ENCODE assay signal across 20 cellular contexts in genomic region chr19:3426433-3426832, GRCh38. TPM values are rescaled to one million over a fixed set of nuclear protein-coding genes. Genes with fewer than 3 reads are reported as not detected.
DNase-seq lines count a peak whose midpoint lies in the region; ATAC-seq and TF ChIP-seq lines count a peak whose summit lies in the region.
"Had no signal": no experiment of that assay in that cellular context is flagged by ENCODE, and none has a peak within 500 bp of the region (broad histone marks: within the 10 kb centered on the region; RNA-seq: fewer than 3 reads in every experiment).

No MANE protein-coding gene starts in this region.

- peak overlapping the region; percentile 28 to 57 for H3K27ac ChIP-seq in liver (ENCODE audit: low read depth in 1 of 2, low read length in 2 of 2)
- peak overlapping the region in 1 of 3 donors; percentile 95 for H3K27ac ChIP-seq in right lobe of liver
- H3K27ac ChIP-seq in breast epithelium = peak overlapping the region; percentile 33 to 54
- H3K27ac ChIP-seq in vagina = peak overlapping the region; percentile 94

- H3K27ac Mint-ChIP-seq in osteocyte (ENCODE audit: unreplicated experiment) (peak overlapping the region; percentile 19), endothelial cell (ENCODE audit: unreplicated experiment) (no peak overlapping the region)
- H3K27ac Mint-ChIP-seq in stimulated activated naive B cell treated with anti-CD40 and anti-IgM and Interleukin-4, amounts not matched to agents 10 μg/mL and 1 μg/mL and 100 μg/mL, for 72 hours = no peak overlapping the region

- DNase-seq in right lobe of liver (no peak), breast epithelium (ENCODE audit: low spot score in 2 of 2) (no peak), osteocyte (ENCODE audit: extremely low spot score, unreplicated experiment) (no peak), vagina (ENCODE audit: extremely low spot score in 2 of 2) (no peak), occipital lobe (lab: John Stamatoyannopoulos, UW) (no peak), endothelial cell (ENCODE audit: low spot score) (no peak)
- no peak for DNase-seq in stimulated activated naive B cell treated with anti-CD40 and anti-IgM and Interleukin-4, amounts not matched to agents 10 μg/mL and 1 μg/mL and 100 μg/mL, for 72 hours
- DNase-seq: C1 segment of cervical spinal cord; CD8-positive, alpha-beta memory T cell; DMS79; NCI-H1105 treated with DMSO at 0.1 percent for 48 hours; NCI-H1694; NCI-H2081 treated with DMSO at 0.1 percent for 48 hours; NCI-H446 treated with DMSO at 0.1 percent for 48 hours; NCI-H69 had no signal

- H3K27me3 ChIP-seq in liver (ENCODE audit: control insufficient read depth in 4 of 4, insufficient read depth in 4 of 4, low read length in 3 of 4) (no peaks in the 10 kb centered on the region), right lobe of liver (no peaks in the 10 kb centered on the region), breast epithelium (no peaks in the 10 kb centered on the region), vagina (no peaks in the 10 kb centered on the region)

- no peak overlapping the region for H3K9ac ChIP-seq in liver (ENCODE audit: low read depth in 1 of 2, low read length in 2 of 2)

- H3K9me3 Mint-ChIP-seq in osteocyte (ENCODE audit: unreplicated experiment) (no peaks in the 10 kb centered on the region), endothelial cell (ENCODE audit: unreplicated experiment) (no peaks in the 10 kb centered on the region)
- H3K9me3 Mint-ChIP-seq in stimulated activated naive B cell treated with anti-CD40 and anti-IgM and Interleukin-4, amounts not matched to agents 10 μg/mL and 1 μg/mL and 100 μg/mL, for 72 hours = peaks cover 0 to 1% of the 10 kb centered on the region in 2 donors
- H3K9me3 Mint-ChIP-seq: CD8-positive, alpha-beta memory T cell had no signal

- H3K4me3 Mint-ChIP-seq in osteocyte (ENCODE audit: unreplicated experiment) (no peak overlapping the region), endothelial cell (ENCODE audit: unreplicated experiment) (no peak overlapping the region)
- H3K4me3 Mint-ChIP-seq in stimulated activated naive B cell treated with anti-CD40 and anti-IgM and Interleukin-4, amounts not matched to agents 10 μg/mL and 1 μg/mL and 100 μg/mL, for 72 hours = no peak overlapping the region
- H3K4me3 Mint-ChIP-seq: CD8-positive, alpha-beta memory T cell had no signal

- 94% methylated on average over 9 of the region's 9 CpGs for WGBS in liver
- 90% methylated on average over 6 of the region's 9 CpGs for WGBS in right lobe of liver (ENCODE audit: insufficient coverage, low coverage, low lambda C conversion rate, missing lambda C conversion rate)

- no peaks in the 10 kb centered on the region for H3K27me3 Mint-ChIP-seq in osteocyte (ENCODE audit: unreplicated experiment)
- H3K27me3 Mint-ChIP-seq in stimulated activated naive B cell treated with anti-CD40 and anti-IgM and Interleukin-4, amounts not matched to agents 10 μg/mL and 1 μg/mL and 100 μg/mL, for 72 hours = no peaks in the 10 kb centered on the region
- H3K27me3 Mint-ChIP-seq in endothelial cell (ENCODE audit: unreplicated experiment) = peaks cover 5% of the 10 kb centered on the region
- H3K27me3 Mint-ChIP-seq: CD8-positive, alpha-beta memory T cell had no signal

- H3K36me3 ChIP-seq in liver (ENCODE audit: control insufficient read depth in 4 of 4, insufficient read depth in 3 of 4, low read depth in 1 of 4, low read length in 3 of 4) (peaks cover 0 to 5% (median 2%) of the 10 kb centered on the region in 4 donors), right lobe of liver (peaks cover 0 to 5% (median 3%) of the 10 kb centered on the region in 4 donors), breast epithelium (no peaks in the 10 kb centered on the region), vagina (peaks cover 0 to 24% of the 10 kb centered on the region in 2 donors)

- H3K4me1 ChIP-seq in liver (ENCODE audit: control insufficient read depth in 4 of 4, insufficient read depth in 4 of 4, low read length in 3 of 4) (peaks cover 16 to 67% (median 29%) of the 10 kb centered on the region in 4 donors), right lobe of liver (peaks cover 0 to 53% (median 26%) of the 10 kb centered on the region in 4 donors), breast epithelium (peaks cover 6 to 18% of the 10 kb centered on the region in 2 donors), vagina (peaks cover 50% of the 10 kb centered on the region)

- H3K9me3 ChIP-seq in liver (ENCODE audit: control insufficient read depth in 4 of 4, low read length in 3 of 4) = no peaks in the 10 kb centered on the region
- no peaks in the 10 kb centered on the region for H3K9me3 ChIP-seq in right lobe of liver
- no peaks in the 10 kb centered on the region for H3K9me3 ChIP-seq in breast epithelium
- H3K9me3 ChIP-seq in vagina = no peaks in the 10 kb centered on the region

- H3K4me1 Mint-ChIP-seq in osteocyte (ENCODE audit: unreplicated experiment) (peaks cover 20% of the 10 kb centered on the region), endothelial cell (ENCODE audit: unreplicated experiment) (peaks cover 7% of the 10 kb centered on the region)
- H3K4me1 Mint-ChIP-seq in stimulated activated naive B cell treated with anti-CD40 and anti-IgM and Interleukin-4, amounts not matched to agents 10 μg/mL and 1 μg/mL and 100 μg/mL, for 72 hours = peaks cover 13 to 34% of the 10 kb centered on the region in 2 donors
- H3K4me1 Mint-ChIP-seq: CD8-positive, alpha-beta memory T cell had no signal

- TF ChIP-seq POLR2A in right lobe of liver (IDR thresholded peaks at IDR 0.05) (no peak), breast epithelium (IDR thresholded peaks at IDR 0.05) (no peak), vagina (IDR thresholded peaks at IDR 0.05) (no peak)

- ATAC-seq in right lobe of liver = no peak
- no peak for ATAC-seq in stimulated activated naive B cell treated with anti-CD40 and anti-IgM and Interleukin-4, amounts not matched to agents 10 μg/mL and 1 μg/mL and 100 μg/mL, for 72 hours (replicated peaks)
- ATAC-seq: Panc1 had no signal

- peaks cover 3% of the 10 kb centered on the region for H3K36me3 Mint-ChIP-seq in osteocyte (ENCODE audit: unreplicated experiment)
- peaks cover 12 to 18% of the 10 kb centered on the region in 2 donors for H3K36me3 Mint-ChIP-seq in stimulated activated naive B cell treated with anti-CD40 and anti-IgM and Interleukin-4, amounts not matched to agents 10 μg/mL and 1 μg/mL and 100 μg/mL, for 72 hours
- no peaks in the 10 kb centered on the region for H3K36me3 Mint-ChIP-seq in endothelial cell (ENCODE audit: low read depth, unreplicated experiment)

- TF ChIP-seq CTCF in liver (IDR thresholded peaks at IDR 0.05; ENCODE audit: low read depth, low read length, missing input control) (no peak), right lobe of liver (IDR thresholded peaks at IDR 0.05) (no peak), breast epithelium (IDR thresholded peaks at IDR 0.05) (no peak), osteocyte (IDR thresholded peaks at IDR 0.05) (no peak), vagina (IDR thresholded peaks at IDR 0.05) (no peak), endothelial cell (IDR thresholded peaks at IDR 0.05; ENCODE audit: unreplicated experiment) (no peak)

- no peak for TF ChIP-seq RAD21 in liver (IDR thresholded peaks at IDR 0.05)

- intact Hi-C loops in right lobe of liver (cut with DNase I) = loop anchor here (10.0 kb wide), 2 partner anchors 52 to 62 kb away; partner anchors contain the start of gene NFIC (in 1 of the 2)
- intact Hi-C loops in breast epithelium (cut with DNase I; ENCODE audit: low total_unique reads) = no loop called here
- intact Hi-C loops in vagina (cut with DNase I) = loop anchor here (10.0 kb wide), 1 partner anchor 92 kb away; no protein-coding TSS in a partner anchor

- no peak overlapping the region for H3K4me3 ChIP-seq in liver (ENCODE audit: low read depth in 1 of 3, low read length in 3 of 3)
- H3K4me3 ChIP-seq in right lobe of liver = no peak overlapping the region
- H3K4me3 ChIP-seq in breast epithelium = no peak overlapping the region
- H3K4me3 ChIP-seq in vagina = no peak overlapping the region

TF ChIP-seq in liver, 16 proteins besides CTCF, POLR2A, EP300 and RAD21 (continues in another document):
- no peak for TF ChIP-seq TAF1 (conservative IDR thresholded peaks at IDR 0.05)
- no peak for TF ChIP-seq RXRA (IDR thresholded peaks at IDR 0.05)
- no peak for TF ChIP-seq REST (IDR thresholded peaks at IDR 0.05)
- TF ChIP-seq FOXA1 (IDR thresholded peaks at IDR 0.05) = no peak
- TF ChIP-seq EGR1 (IDR thresholded peaks at IDR 0.05; ENCODE audit: low read depth in 2 of 2) = no peak

RNA-seq across cellular contexts. Expression of gene SMIM24, which starts 53.9 kb away (rescaled TPM):
- total RNA-seq in liver (1 to 10 TPM in 1 of 2 donors, under 1 TPM in 1; 0.17 to 2.8 TPM), right lobe of liver (10 to 100 TPM in 1 of 6 experiments, 1 to 10 TPM in 4, not detected in 1; 2.1 to 38.1 (median 6.6) TPM), breast epithelium (1 to 10 TPM in 2 of 3 donors, not detected in 1; 2.0 to 6.7 TPM), osteocyte (not detected in 2 replicates), vagina (not detected), occipital lobe (not detected), endothelial cell (ENCODE audit: unreplicated experiment) (not detected)
- 10 to 100 TPM in 1 of 2 donors, 1 to 10 TPM in 1; 2.7 to 13.7 TPM for polyA plus RNA-seq in liver
- total RNA-seq: A673; CD8-positive, alpha-beta memory T cell; SK-MEL-5 had no signal

RNA-seq across cellular contexts. Expression of gene SMIM44, which starts 56.8 kb away (rescaled TPM):
- total RNA-seq in liver (not detected), right lobe of liver (not detected), breast epithelium (not detected), osteocyte (not detected in 2 replicates), vagina (not detected), occipital lobe (not detected), endothelial cell (ENCODE audit: unreplicated experiment) (not detected)
- not detected for polyA plus RNA-seq in liver
- total RNA-seq: A673; CD8-positive, alpha-beta memory T cell; H1; SK-MEL-5 had no signal
- polyA plus RNA-seq: CD8-positive, alpha-beta memory T cell; H1 had no signal
